ENCODE assay signal across 6 cellular contexts in the genomic region with DNA sequence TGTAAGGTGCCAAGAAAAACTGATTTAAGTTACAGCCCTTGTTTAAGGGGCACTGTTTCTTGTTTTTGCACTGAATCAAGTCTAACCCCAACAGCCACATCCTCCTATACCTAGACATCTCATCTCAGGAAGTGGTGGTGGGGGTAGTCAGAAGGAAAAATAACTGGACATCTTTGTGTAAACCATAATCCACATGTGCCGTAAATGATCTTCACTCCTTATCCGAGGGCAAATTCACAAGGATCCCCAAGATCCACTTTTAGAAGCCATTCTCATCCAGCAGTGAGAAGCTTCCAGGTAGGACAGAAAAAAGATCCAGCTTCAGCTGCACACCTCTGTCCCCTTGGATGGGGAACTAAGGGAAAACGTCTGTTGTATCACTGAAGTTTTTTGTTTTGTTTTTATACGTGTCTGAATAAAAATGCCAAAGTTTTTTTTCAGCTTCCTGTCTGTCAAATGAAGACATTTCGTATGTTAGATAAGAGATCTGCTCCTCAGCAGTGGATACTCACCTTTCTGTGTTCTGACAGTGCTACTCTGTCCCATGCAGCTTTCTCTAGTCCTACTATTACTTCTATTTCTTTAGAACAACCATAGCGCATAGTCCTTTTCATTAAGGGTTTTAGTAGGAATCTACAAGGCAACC. TPM values are rescaled to one million over a fixed set of nuclear protein-coding genes. Genes with fewer than 3 reads are reported as not detected.
DNase-seq lines count a peak whose midpoint lies in the region; ATAC-seq and TF ChIP-seq lines count a peak whose summit lies in the region.

No MANE protein-coding gene starts in this region.

- H4K20me1 ChIP-seq in neural cell (ENCODE audit: insufficient read depth), result no peaks in the 10 kb centered on the region

- H3K79me2 ChIP-seq in neural cell (replicated peaks; ENCODE audit: insufficient read depth, low read length), result peaks cover 24% of the 10 kb centered on the region

- DNase-seq in activated naive CD8-positive, alpha-beta T cell treated with anti-CD3 and anti-CD28 coated beads for 36 hours, result no peak
- DNase-seq in effector CD4-positive, alpha-beta T cell, result no peak
- DNase-seq in germinal center (ENCODE audit: low spot score), result no peak

- peak overlapping the region; percentile 58 for H3K4me3 ChIP-seq in GM12875 (ENCODE audit: low read depth, low read length)
- H3K4me3 ChIP-seq in neural cell (ENCODE audit: low read length), result peak overlapping the region; percentile 97

- ATAC-seq in GM21786 (IDR thresholded peaks at IDR 0.05; ENCODE audit: unreplicated experiment), result no peak

- H3K4me2 ChIP-seq in neural cell (ENCODE audit: low read length), result peak overlapping the region; percentile 46

- peak overlapping the region; percentile 85 for H3K27ac ChIP-seq in neural cell (ENCODE audit: low read length)

- no peaks in the 10 kb centered on the region for H3F3A ChIP-seq in neural cell (ENCODE audit: insufficient read depth, low read length, poor library complexity, severe bottlenecking)

- TF ChIP-seq EP300 in neural cell (conservative IDR thresholded peaks at IDR 0.05; ENCODE audit: poor library complexity, severe bottlenecking), result no peak

- no peak for TF ChIP-seq CTCF in GM12875 (IDR thresholded peaks at IDR 0.05; ENCODE audit: borderline replicate concordance, insufficient read depth, low read depth, low read length)
- TF ChIP-seq CTCF in neural cell (IDR thresholded peaks at IDR 0.05; ENCODE audit: poor library complexity, severe bottlenecking), result no peak

- peak overlapping the region; percentile 97 for H3K27ac Mint-ChIP-seq in activated naive CD8-positive, alpha-beta T cell treated with anti-CD3 and anti-CD28 coated beads for 36 hours

- H3K4me3 Mint-ChIP-seq in activated naive CD8-positive, alpha-beta T cell treated with anti-CD3 and anti-CD28 coated beads for 36 hours, result peak overlapping the region; percentile 94

- no peak for TF ChIP-seq RAD21 in neural cell (conservative IDR thresholded peaks at IDR 0.05)

- peak overlapping the region; percentile 35 for H2AFZ ChIP-seq in neural cell (ENCODE audit: low read depth, low read length)

- H3K9me3 Mint-ChIP-seq in activated naive CD8-positive, alpha-beta T cell treated with anti-CD3 and anti-CD28 coated beads for 36 hours, result no peaks in the 10 kb centered on the region

- peaks cover 7% of the 10 kb centered on the region for H3K27me3 Mint-ChIP-seq in activated naive CD8-positive, alpha-beta T cell treated with anti-CD3 and anti-CD28 coated beads for 36 hours

- H3K36me3 ChIP-seq in neural cell (ENCODE audit: insufficient read depth, low read length), result no peaks in the 10 kb centered on the region

- H3K4me1 Mint-ChIP-seq in activated naive CD8-positive, alpha-beta T cell treated with anti-CD3 and anti-CD28 coated beads for 36 hours, result peaks cover 41% of the 10 kb centered on the region

- H3K9me3 ChIP-seq in neural cell (ENCODE audit: low read length), result no peaks in the 10 kb centered on the region

- H3K27me3 ChIP-seq in neural cell (ENCODE audit: insufficient read depth, low read depth, low read length), result no peaks in the 10 kb centered on the region

- H3K9me2 ChIP-seq in neural cell (ENCODE audit: insufficient read depth, low read length), result no peaks in the 10 kb centered on the region

- H3K9ac ChIP-seq in neural cell (ENCODE audit: low read length), result peak overlapping the region; percentile 86

- H3K36me3 Mint-ChIP-seq in activated naive CD8-positive, alpha-beta T cell treated with anti-CD3 and anti-CD28 coated beads for 36 hours, result peaks cover 30% of the 10 kb centered on the region

TF ChIP-seq in neural cell, 6 proteins besides CTCF, POLR2A, EP300 and RAD21:
- TF ChIP-seq POLR2AphosphoS5 (IDR thresholded peaks at IDR 0.05) (no peak), TAF1 (IDR thresholded peaks at IDR 0.05; ENCODE audit: low read depth) (no peak), MXI1 (conservative IDR thresholded peaks at IDR 0.05; ENCODE audit: poor library complexity, severe bottlenecking) (no peak), SMC3 (conservative IDR thresholded peaks at IDR 0.05; ENCODE audit: poor library complexity) (no peak), EZH2 (IDR thresholded peaks at IDR 0.05; ENCODE audit: borderline replicate concordance, insufficient read depth, low read length, poor library complexity, severe bottlenecking) (no peak)
- TF ChIP-seq, protein P1, sequence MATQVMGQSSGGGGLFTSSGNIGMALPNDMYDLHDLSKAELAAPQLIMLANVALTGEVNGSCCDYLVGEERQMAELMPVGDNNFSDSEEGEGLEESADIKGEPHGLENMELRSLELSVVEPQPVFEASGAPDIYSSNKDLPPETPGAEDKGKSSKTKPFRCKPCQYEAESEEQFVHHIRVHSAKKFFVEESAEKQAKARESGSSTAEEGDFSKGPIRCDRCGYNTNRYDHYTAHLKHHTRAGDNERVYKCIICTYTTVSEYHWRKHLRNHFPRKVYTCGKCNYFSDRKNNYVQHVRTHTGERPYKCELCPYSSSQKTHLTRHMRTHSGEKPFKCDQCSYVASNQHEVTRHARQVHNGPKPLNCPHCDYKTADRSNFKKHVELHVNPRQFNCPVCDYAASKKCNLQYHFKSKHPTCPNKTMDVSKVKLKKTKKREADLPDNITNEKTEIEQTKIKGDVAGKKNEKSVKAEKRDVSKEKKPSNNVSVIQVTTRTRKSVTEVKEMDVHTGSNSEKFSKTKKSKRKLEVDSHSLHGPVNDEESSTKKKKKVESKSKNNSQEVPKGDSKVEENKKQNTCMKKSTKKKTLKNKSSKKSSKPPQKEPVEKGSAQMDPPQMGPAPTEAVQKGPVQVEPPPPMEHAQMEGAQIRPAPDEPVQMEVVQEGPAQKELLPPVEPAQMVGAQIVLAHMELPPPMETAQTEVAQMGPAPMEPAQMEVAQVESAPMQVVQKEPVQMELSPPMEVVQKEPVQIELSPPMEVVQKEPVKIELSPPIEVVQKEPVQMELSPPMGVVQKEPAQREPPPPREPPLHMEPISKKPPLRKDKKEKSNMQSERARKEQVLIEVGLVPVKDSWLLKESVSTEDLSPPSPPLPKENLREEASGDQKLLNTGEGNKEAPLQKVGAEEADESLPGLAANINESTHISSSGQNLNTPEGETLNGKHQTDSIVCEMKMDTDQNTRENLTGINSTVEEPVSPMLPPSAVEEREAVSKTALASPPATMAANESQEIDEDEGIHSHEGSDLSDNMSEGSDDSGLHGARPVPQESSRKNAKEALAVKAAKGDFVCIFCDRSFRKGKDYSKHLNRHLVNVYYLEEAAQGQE (IDR thresholded peaks at IDR 0.05; ENCODE audit: borderline replicate concordance), result no peak

RNA-seq across cellular contexts. Expression of gene PA2G4, which starts 1.2 kb away (rescaled TPM):
- 100 to 1,000 TPM; 552 to 588 TPM for total RNA-seq in activated naive CD8-positive, alpha-beta T cell treated with anti-CD3 and anti-CD28 coated beads for 36 hours
- 109 and 115 TPM in 2 replicates for polyA plus RNA-seq in neural cell
- polyA minus RNA-seq in neural cell, result 77.4 and 113 TPM in 2 replicates

RNA-seq across cellular contexts. Expression of gene RPL41, which starts 13.2 kb away (rescaled TPM):
- 1,000 to 10,000 TPM; 5,444 to 5,630 TPM for total RNA-seq in activated naive CD8-positive, alpha-beta T cell treated with anti-CD3 and anti-CD28 coated beads for 36 hours
- polyA plus RNA-seq in neural cell, result 1,970 and 2,186 TPM in 2 replicates
- polyA minus RNA-seq in neural cell, result 503 and 510 TPM in 2 replicates

RNA-seq across cellular contexts. Expression of gene ZC3H10, which starts 14.9 kb away (rescaled TPM):
- 1 to 10 TPM; 6.9 to 7.2 TPM for total RNA-seq in activated naive CD8-positive, alpha-beta T cell treated with anti-CD3 and anti-CD28 coated beads for 36 hours
- polyA plus RNA-seq in neural cell, result 6.7 and 11.3 TPM in 2 replicates
- polyA minus RNA-seq in neural cell, result 18.8 and 25.1 TPM in 2 replicates

RNA-seq across cellular contexts. Expression of gene ERBB3, which starts 23.2 kb away (rescaled TPM):
- total RNA-seq in activated naive CD8-positive, alpha-beta T cell treated with anti-CD3 and anti-CD28 coated beads for 36 hours, result under 1 TPM; 0.82 to 0.97 TPM
- 0.58 and 0.78 TPM in 2 replicates for polyA plus RNA-seq in neural cell
- 0.23 and 0.24 TPM in 2 replicates for polyA minus RNA-seq in neural cell

RNA-seq across cellular contexts. Expression of gene ESYT1, which starts 24.9 kb away (rescaled TPM):
- total RNA-seq in activated naive CD8-positive, alpha-beta T cell treated with anti-CD3 and anti-CD28 coated beads for 36 hours, result 100 to 1,000 TPM; 153 to 155 TPM
- 19.6 and 25.1 TPM in 2 replicates for polyA plus RNA-seq in neural cell
- polyA minus RNA-seq in neural cell, result 16.4 and 26.1 TPM in 2 replicates
